ENCODE assay signal across 14 cellular contexts in the genomic region with DNA sequence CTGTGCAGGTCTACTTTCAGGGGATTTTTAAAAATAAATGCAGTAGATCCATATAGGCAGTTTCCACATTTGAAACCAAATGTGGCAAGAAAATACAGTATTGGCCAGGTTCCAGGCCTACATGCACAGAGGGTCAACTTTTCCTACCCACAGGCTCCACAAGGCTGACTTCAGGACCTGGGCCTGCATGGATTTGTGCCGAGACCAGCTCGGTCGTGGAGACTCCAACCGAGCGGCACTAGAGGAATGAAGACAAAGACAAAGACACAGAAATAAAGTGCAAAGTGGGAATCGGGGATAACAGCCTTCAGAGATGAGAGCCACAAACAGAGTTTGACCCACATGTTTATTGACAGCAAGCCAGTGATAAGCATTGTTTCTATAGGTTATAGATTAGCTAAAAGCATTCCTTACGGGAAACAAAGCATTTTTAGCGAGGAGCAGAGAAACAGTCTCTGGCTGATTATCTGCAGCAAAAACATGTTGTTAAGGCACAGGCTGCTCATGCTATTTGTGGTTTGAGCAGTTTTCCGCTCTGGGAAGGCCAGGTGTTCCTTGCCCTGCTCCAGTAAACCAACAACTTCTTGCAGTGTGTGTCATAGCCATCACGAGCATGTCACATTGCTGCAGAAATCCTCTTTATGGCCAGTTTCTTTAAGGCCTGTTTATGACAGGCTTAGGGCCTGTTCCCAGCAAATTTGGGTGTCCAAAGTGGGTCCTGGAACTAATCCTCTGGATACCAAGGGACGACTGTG.
"Had no signal": no experiment of that assay in that cellular context is flagged by ENCODE, and none has a peak within 500 bp of the region (broad histone marks: within the 10 kb centered on the region; RNA-seq: fewer than 3 reads in every experiment).

No MANE protein-coding gene starts in this region.

- H3K27me3 Mint-ChIP-seq: activated B cell treated with CpG ODN at 0.5 μM for 24 hours; activated CD4-positive, alpha-beta T cell treated with anti-CD3 and anti-CD28 coated beads, Interleukin-2, amount 10 ng/mL, durations not matched to agents 7 days and 5 days; brain had no signal

- H3K4me1 Mint-ChIP-seq: activated B cell treated with CpG ODN at 0.5 μM for 24 hours; activated CD4-positive, alpha-beta T cell treated with anti-CD3 and anti-CD28 coated beads, Interleukin-2, amount 10 ng/mL, durations not matched to agents 7 days and 5 days; brain had no signal

- H3K27me3 ChIP-seq: esophagus squamous epithelium, neutrophil, stomach, thyroid gland had no signal

- H3K9me3 Mint-ChIP-seq: activated B cell treated with CpG ODN at 0.5 μM for 24 hours had no signal

- H3K4me3 ChIP-seq: esophagus squamous epithelium, skin epidermis, stomach, thyroid gland had no signal

- DNase-seq: activated B cell treated with CpG ODN at 0.5 μM for 24 hours; activated CD4-positive, alpha-beta T cell treated with anti-CD3 and anti-CD28 coated beads, Interleukin-2, amount 10 ng/mL, durations not matched to agents 7 days and 5 days; activated naive CD4-positive, alpha-beta T cell treated with anti-CD3 and anti-CD28 coated beads, Interleukin-2, amount 50 U/mL, for 16 hours; amygdala; cerebellar nuclear complex; esophagus squamous epithelium; kidney; naive B cell; stomach; T-helper 2 cell; thyroid gland had no signal

- H3K27ac ChIP-seq: esophagus squamous epithelium, neutrophil, skin epidermis, stomach, thyroid gland had no signal

- H3K36me3 Mint-ChIP-seq: naive B cell had no signal

- H3K4me3 Mint-ChIP-seq: activated B cell treated with CpG ODN at 0.5 μM for 24 hours; activated CD4-positive, alpha-beta T cell treated with anti-CD3 and anti-CD28 coated beads, Interleukin-2, amount 10 ng/mL, durations not matched to agents 7 days and 5 days; brain; naive B cell had no signal

- H3K27ac Mint-ChIP-seq: activated B cell treated with CpG ODN at 0.5 μM for 24 hours; activated CD4-positive, alpha-beta T cell treated with anti-CD3 and anti-CD28 coated beads, Interleukin-2, amount 10 ng/mL, durations not matched to agents 7 days and 5 days; brain; naive B cell had no signal
